ENCODE assay signal across 24 cellular contexts in the genomic region with DNA sequence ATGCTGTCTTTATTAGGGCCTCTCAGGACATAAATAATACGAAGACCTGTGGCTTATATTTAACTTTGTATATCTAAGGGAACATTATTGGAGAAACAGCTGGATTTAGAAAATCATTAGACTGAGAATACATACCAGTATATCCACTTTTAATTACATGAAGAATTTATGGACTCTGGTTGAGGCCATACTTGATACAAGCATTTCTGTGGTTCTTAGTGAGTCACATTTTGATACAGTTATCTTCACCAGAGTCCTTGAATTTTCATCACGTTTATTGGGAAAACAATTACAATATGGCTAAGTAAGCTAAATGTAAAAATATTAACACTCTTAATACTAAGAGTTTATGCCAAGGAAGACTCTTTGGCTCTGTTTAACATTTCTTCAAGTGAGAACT.
"Had no signal": no experiment of that assay in that cellular context is flagged by ENCODE, and none has a peak within 500 bp of the region (broad histone marks: within the 10 kb centered on the region; RNA-seq: fewer than 3 reads in every experiment).

No MANE protein-coding gene starts in this region.

- H3K27me3 ChIP-seq: esophagus squamous epithelium, gastrocnemius medialis, neutrophil, right atrium auricular region, stomach, thyroid gland had no signal

- H3K9me3 ChIP-seq: esophagus squamous epithelium, gastrocnemius medialis, mucosa of descending colon, neutrophil, pancreas, right atrium auricular region, stomach, thyroid gland had no signal

- H3K36me3 ChIP-seq: gastrocnemius medialis, pancreas, right atrium auricular region, thyroid gland had no signal

- DNase-seq: dermis blood vessel endothelial cell; effector memory CD8-positive, alpha-beta T cell; erythroblast; esophagus squamous epithelium; gastrocnemius medialis; head of caudate nucleus; kidney; mucosa of descending colon; naive B cell; pancreas; stimulated activated CD4-positive, alpha-beta T cell treated with anti-CD3 and anti-CD28 coated beads, Interleukin-2, amount 100 ng/mL, for 24 hours; stimulated activated CD4-positive, alpha-beta T cell treated with anti-CD3 and anti-CD28 coated beads, Interleukin-4, amount 100 ng/mL, for 24 hours; stimulated activated naive CD4-positive, alpha-beta T cell treated with Interleukin-2 at 50 U/mL for 16 hours; stomach; thyroid gland; trophoblast cell had no signal

- ATAC-seq: effector memory CD8-positive, alpha-beta T cell; gastrocnemius medialis; left lobe of liver; mucosa of descending colon; natural killer cell treated with Interleukin-12 subunit alpha and Interleukin-12 subunit beta and Interleukin-15 and Interleukin-18, amount 100 ng/mL, for 72 hours; sciatic nerve; stimulated activated effector memory CD8-positive, alpha-beta T cell treated with anti-CD3 and anti-CD28 coated beads, Interleukin-12 subunit alpha, Interleukin-12 subunit beta, amount 100 ng/mL, for 72 hours had no signal

- H3K4me1 ChIP-seq: esophagus squamous epithelium, gastrocnemius medialis, right atrium auricular region, thyroid gland had no signal

- H3K4me3 ChIP-seq: coronary artery, esophagus squamous epithelium, gastrocnemius medialis, lung, mucosa of descending colon, pancreas, right atrium auricular region, stomach, thyroid gland had no signal

- H3K27ac ChIP-seq: coronary artery, esophagus squamous epithelium, gastrocnemius medialis, neutrophil, pancreas, right atrium auricular region, stomach, thyroid gland had no signal
